In the genomic region with DNA sequence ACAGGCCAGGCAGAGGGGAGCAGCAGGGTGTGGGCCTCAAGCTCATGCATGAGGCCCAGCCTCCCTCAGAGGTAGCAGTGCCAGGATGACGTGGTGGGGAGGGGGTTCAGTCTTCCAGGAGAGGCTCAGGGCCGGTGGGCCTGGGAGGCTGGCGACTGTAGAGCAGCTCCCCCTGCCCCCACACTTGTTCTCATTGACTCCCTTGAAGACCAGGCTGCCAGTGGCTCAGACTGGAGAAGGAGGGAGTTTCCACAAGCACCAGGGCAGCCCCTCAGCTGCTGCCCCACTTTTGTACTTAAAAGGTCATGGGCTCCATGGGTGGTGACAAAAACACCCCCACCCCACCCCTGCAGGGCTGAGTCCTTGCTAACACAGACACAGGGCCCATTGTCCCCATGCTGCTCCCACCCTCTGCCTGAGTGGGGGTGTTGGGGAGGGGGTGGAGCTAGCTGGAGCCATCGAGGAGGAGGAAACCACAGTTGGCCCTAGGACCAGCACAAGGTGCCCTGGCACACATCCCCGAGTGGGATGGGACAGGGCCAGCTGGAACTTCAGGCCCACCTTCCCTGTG, we compare ENCODE assay signal across 15 cellular contexts. TPM values are rescaled to one million over a fixed set of nuclear protein-coding genes. Genes with fewer than 3 reads are reported as not detected.
DNase-seq lines count a peak whose midpoint lies in the region; ATAC-seq and TF ChIP-seq lines count a peak whose summit lies in the region.
"Had no signal": no experiment of that assay in that cellular context is flagged by ENCODE, and none has a peak within 500 bp of the region (broad histone marks: within the 10 kb centered on the region; RNA-seq: fewer than 3 reads in every experiment).

No MANE protein-coding gene starts in this region.

- no peaks in the 10 kb centered on the region for H3K27me3 Mint-ChIP-seq in progenitor cell of endocrine pancreas

- no peak overlapping the region for H3K4me3 Mint-ChIP-seq in progenitor cell of endocrine pancreas (ENCODE audit: low read depth)

- intact Hi-C loops in esophagus squamous epithelium (cut with DNase I), result no loop called here

- no peaks in the 10 kb centered on the region for H3K9me3 Mint-ChIP-seq in progenitor cell of endocrine pancreas (ENCODE audit: low read depth)
- H3K9me3 Mint-ChIP-seq: activated T-helper 2 cell treated with anti-CD3 and anti-CD28 coated beads, Interferon-gamma antibody, Interleukin-2, Interleukin-4, amounts not matched to agents 10 μg/mL and 5 μg/mL and 100 μg/mL, durations not matched to agents 14 hours and 24 hours and 36 hours had no signal

- peak overlapping the region in 3 of 4 donors; percentile 94 to 97 (median 95) for H3K27ac ChIP-seq in esophagus squamous epithelium
- H3K27ac ChIP-seq: parathyroid adenoma, upper lobe of left lung had no signal

- peaks cover 19 to 79% (median 37%) of the 10 kb centered on the region in 3 donors for H3K4me1 ChIP-seq in esophagus squamous epithelium

- peak overlapping the region; percentile 56 for H3K27ac Mint-ChIP-seq in progenitor cell of endocrine pancreas

- peaks cover 15% of the 10 kb centered on the region for H3K4me1 Mint-ChIP-seq in progenitor cell of endocrine pancreas (ENCODE audit: low read depth)

- H3K9me3 ChIP-seq in esophagus squamous epithelium, result no peaks in the 10 kb centered on the region
- H3K9me3 ChIP-seq: upper lobe of left lung had no signal

- TF ChIP-seq CTCF in esophagus squamous epithelium (IDR thresholded peaks at IDR 0.05) (no peak), progenitor cell of endocrine pancreas (IDR thresholded peaks at IDR 0.05; ENCODE audit: unreplicated experiment) (no peak)

- no peak for TF ChIP-seq POLR2A in esophagus squamous epithelium (IDR thresholded peaks at IDR 0.05)

- DNase-seq in COLO829 (ENCODE audit: low spot score) (peak; percentile 79), esophagus squamous epithelium (lab: John Stamatoyannopoulos, UW) (no peak), progenitor cell of endocrine pancreas (ENCODE audit: low spot score, unreplicated experiment) (no peak), kidney glomerular epithelial cell (lab: John Stamatoyannopoulos, UW) (no peak), GDM1 (lab: John Stamatoyannopoulos, UW) (no peak)
- DNase-seq: HCEC 1CT, Kasumi-1, NCI-H446 treated with DMSO at 0.1 percent for 48 hours, upper lobe of left lung had no signal

- H3K4me3 ChIP-seq in esophagus squamous epithelium, result no peak overlapping the region
- H3K4me3 ChIP-seq: upper lobe of left lung had no signal

- no peaks in the 10 kb centered on the region for H3K36me3 Mint-ChIP-seq in progenitor cell of endocrine pancreas (ENCODE audit: insufficient read depth)

- H3K27me3 ChIP-seq in esophagus squamous epithelium, result no peaks in the 10 kb centered on the region
- H3K27me3 ChIP-seq: upper lobe of left lung had no signal

- peak; percentile 6 for ATAC-seq in HG02798 (IDR thresholded peaks at IDR 0.05; ENCODE audit: poor library complexity, unreplicated experiment)
- ATAC-seq in HG03521 (IDR thresholded peaks at IDR 0.05; ENCODE audit: unreplicated experiment), result no peak
- ATAC-seq in GM21381 (IDR thresholded peaks at IDR 0.05; ENCODE audit: unreplicated experiment), result no peak
- ATAC-seq: Right ventricle myocardium inferior had no signal

- H3K36me3 ChIP-seq in esophagus squamous epithelium, result peaks cover 13 to 97% (median 20%) of the 10 kb centered on the region in 3 donors
- H3K36me3 ChIP-seq: upper lobe of left lung had no signal

- WGBS in esophagus squamous epithelium, 2 donors, result 40 to 60% methylated on average over 1 to 4 of the region's 5 CpGs

RNA-seq across cellular contexts. Expression of gene PDLIM4, which starts 10.5 kb away (rescaled TPM):
- total RNA-seq in esophagus squamous epithelium (10 to 100 TPM; 16.5 to 79.2 (median 47.7) TPM), progenitor cell of endocrine pancreas (14.3 and 14.7 TPM in 2 replicates)

RNA-seq across cellular contexts. Expression of gene SLC22A4, which starts 26.2 kb away (rescaled TPM):
- total RNA-seq in esophagus squamous epithelium, result under 1 TPM in 3 of 4 donors, not detected in 1; 0.11 to 0.79 (median 0.38) TPM
- 0.48 TPM in 1 of 2 replicates, not detected in the other for total RNA-seq in progenitor cell of endocrine pancreas

RNA-seq across cellular contexts. Expression of gene P4HA2, which starts 40.4 kb away (rescaled TPM):
- total RNA-seq in esophagus squamous epithelium (10 to 100 TPM; 14.7 to 22.2 (median 16.7) TPM), progenitor cell of endocrine pancreas (18.5 and 23.8 TPM in 2 replicates)
